8 cellular contexts compared by ENCODE assay signal in the genomic region with DNA sequence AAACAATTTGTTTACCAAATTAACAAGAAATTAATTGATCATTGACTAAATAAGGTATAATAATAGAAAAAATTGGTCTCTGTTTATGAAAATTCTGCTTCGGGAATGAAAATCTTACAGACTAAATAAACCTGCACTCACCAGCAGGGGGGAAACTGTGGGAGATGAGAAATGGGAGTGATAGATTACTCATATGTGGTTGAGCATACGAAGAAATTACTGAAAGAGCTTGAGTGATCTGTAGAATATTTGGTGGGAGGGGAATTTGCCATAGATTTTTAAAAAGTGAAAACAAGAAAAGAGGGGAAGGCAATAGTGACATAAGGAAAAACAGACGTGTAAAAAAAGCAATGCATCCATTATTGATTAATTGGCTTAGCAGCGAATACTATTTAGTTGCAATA. TPM values are rescaled to one million over a fixed set of nuclear protein-coding genes. Genes with fewer than 3 reads are reported as not detected.
DNase-seq lines count a peak whose midpoint lies in the region; ATAC-seq and TF ChIP-seq lines count a peak whose summit lies in the region.

No MANE protein-coding gene starts in this region.

- DNase-seq in chondrocyte (ENCODE audit: low spot score) (no peak), iPS-NIHi7 (ENCODE audit: extremely low spot score) (no peak), SKM-1 treated with dmso at 0.1 percent for 144 hours (lab: John Stamatoyannopoulos, UW; ENCODE audit: unreplicated experiment) (no peak), Karpas-422 (no peak), NCI-H2196 (lab: John Stamatoyannopoulos, UW; ENCODE audit: unreplicated experiment) (no peak)

- H4K20me1 ChIP-seq in Karpas-422 (ENCODE audit: insufficient read depth, low read depth, low read length), result no peaks in the 10 kb centered on the region

- H3K36me3 ChIP-seq in Karpas-422 (ENCODE audit: insufficient read depth, low read length), result no peaks in the 10 kb centered on the region

- H3K79me2 ChIP-seq in Karpas-422 (ENCODE audit: low read length), result no peaks in the 10 kb centered on the region

- no peaks in the 10 kb centered on the region for H3K9me3 ChIP-seq in Karpas-422 (ENCODE audit: low read length)

- peaks cover 21% of the 10 kb centered on the region for H3K27me3 Mint-ChIP-seq in chondrocyte (ENCODE audit: low read depth)

- H3K4me1 ChIP-seq in Karpas-422 (ENCODE audit: low read length), result peaks cover 9% of the 10 kb centered on the region

- peak; percentile 48 for TF ChIP-seq CTCF in GM12873 (IDR thresholded peaks at IDR 0.05; ENCODE audit: insufficient read depth, low read depth, low read length, missing control alignments)
- peak; percentile 50 for TF ChIP-seq CTCF in chondrocyte (IDR thresholded peaks at IDR 0.05)

- H3K27me3 ChIP-seq in Karpas-422 (ENCODE audit: low read length), result no peaks in the 10 kb centered on the region

- no peak overlapping the region for H3K9ac ChIP-seq in Karpas-422 (ENCODE audit: low read length)

- ATAC-seq in GM19467 (IDR thresholded peaks at IDR 0.05; ENCODE audit: unreplicated experiment), result peak; percentile 39
- peak; percentile 64 for ATAC-seq in HG03442 (IDR thresholded peaks at IDR 0.05; ENCODE audit: unreplicated experiment)

- no peak overlapping the region for H3K27ac ChIP-seq in Karpas-422 (ENCODE audit: low read length)

- H3K4me2 ChIP-seq in Karpas-422 (ENCODE audit: low read depth, low read length, poor library complexity, severe bottlenecking), result no peak overlapping the region

- H3K9me3 Mint-ChIP-seq in chondrocyte (ENCODE audit: low read depth), result no peaks in the 10 kb centered on the region

- H3K36me3 Mint-ChIP-seq in chondrocyte (ENCODE audit: low read depth), result no peaks in the 10 kb centered on the region

- no peak overlapping the region for H3K27ac Mint-ChIP-seq in chondrocyte (ENCODE audit: unreplicated experiment)

- H3K9me2 ChIP-seq in Karpas-422 (replicated peaks; ENCODE audit: insufficient read depth, low read length), result no peaks in the 10 kb centered on the region

- H3K4me3 Mint-ChIP-seq in chondrocyte (ENCODE audit: unreplicated experiment), result no peak overlapping the region

- H3K4me1 Mint-ChIP-seq in chondrocyte (ENCODE audit: low read depth), result peaks cover 11% of the 10 kb centered on the region

- H2AFZ ChIP-seq in Karpas-422 (ENCODE audit: low read length), result no peak overlapping the region

- H3K4me3 ChIP-seq in Karpas-422 (ENCODE audit: low read length), result no peak overlapping the region

RNA-seq across cellular contexts. Expression of a gene that starts 2.2 kb away (rescaled TPM):
- not detected in 3 replicates for total RNA-seq in chondrocyte
- total RNA-seq in Karpas-422 (2014; rRNA removed; shearing (Covaris generic); ENCODE audit: low replicate concordance), result not detected in 2 replicates

RNA-seq across cellular contexts. Expression of a gene that starts 18.6 kb away (rescaled TPM):
- total RNA-seq in chondrocyte, result 10.2 to 13.6 TPM (median 12.0 TPM) in 3 replicates
- total RNA-seq in Karpas-422 (2014; rRNA removed; shearing (Covaris generic); ENCODE audit: low replicate concordance), result 4.0 and 4.1 TPM in 2 replicates

RNA-seq across cellular contexts. Expression of a gene that starts 43.5 kb away (rescaled TPM):
- not detected in 3 replicates for total RNA-seq in chondrocyte
- total RNA-seq in Karpas-422 (2014; rRNA removed; shearing (Covaris generic); ENCODE audit: low replicate concordance), result not detected in 2 replicates
